Comparison of ENCODE assay signal across 19 cellular contexts in genomic region chrX:53556868-53557267, GRCh38.
"Had no signal": no experiment of that assay in that cellular context is flagged by ENCODE, and none has a peak within 500 bp of the region (broad histone marks: within the 10 kb centered on the region; RNA-seq: fewer than 3 reads in every experiment).

No MANE protein-coding gene starts in this region.

- ATAC-seq: left lung; stimulated activated naive CD8-positive, alpha-beta T cell treated with anti-CD3 and anti-CD28 coated beads, Interleukin-15, Interleukin-2, amounts not matched to agents 100 U/mL and 50 U/mL, for 24 hours had no signal

- H3K27me3 Mint-ChIP-seq: activated naive CD4-positive, alpha-beta T cell treated with anti-CD3 and anti-CD28 coated beads, Interleukin-2, amount 50 U/mL, for 24 hours; brain had no signal

- DNase-seq: activated CD4-positive, alpha-beta T cell treated with anti-CD3 and anti-CD28 coated beads for 48 hours; activated effector memory CD4-positive, alpha-beta T cell treated with Interleukin-2 at 50 U/mL for 16 hours; adrenal gland; esophagus squamous epithelium; left lung; posterior cingulate gyrus; right cardiac atrium; stimulated activated CD4-positive, alpha-beta T cell treated with anti-CD3 and anti-CD28 coated beads, Interleukin-15, amount 100 ng/mL, for 24 hours; stimulated activated CD4-positive, alpha-beta T cell treated with anti-CD3 and anti-CD28 coated beads, Interleukin-2, amount 100 ng/mL, for 24 hours; stimulated activated naive CD8-positive, alpha-beta T cell treated with anti-CD3 and anti-CD28 coated beads, Interleukin-15, Interleukin-2, amounts not matched to agents 100 U/mL and 50 U/mL, for 24 hours; T-helper 1 cell; T-helper 9 cell; testis; transverse colon had no signal

- H3K4me3 ChIP-seq: adrenal gland, ascending aorta, cardiac muscle cell, esophagus squamous epithelium, left lung, testis, transverse colon had no signal

- H3K27ac Mint-ChIP-seq: activated naive CD4-positive, alpha-beta T cell treated with anti-CD3 and anti-CD28 coated beads, Interleukin-2, amount 50 U/mL, for 24 hours; nephron had no signal

- H3K4me1 Mint-ChIP-seq: activated naive CD4-positive, alpha-beta T cell treated with anti-CD3 and anti-CD28 coated beads, Interleukin-2, amount 50 U/mL, for 24 hours; brain; nephron had no signal

- H3K9me3 Mint-ChIP-seq: activated naive CD4-positive, alpha-beta T cell treated with anti-CD3 and anti-CD28 coated beads, Interleukin-2, amount 50 U/mL, for 24 hours; nephron had no signal

- H3K4me3 Mint-ChIP-seq: activated naive CD4-positive, alpha-beta T cell treated with anti-CD3 and anti-CD28 coated beads, Interleukin-2, amount 50 U/mL, for 24 hours; brain; nephron had no signal
